ENCODE assay signal across 1 cellular context in genomic region chr12:79423560-79423959, GRCh38.
TF ChIP-seq lines count a peak whose summit lies in the region.

No MANE protein-coding gene starts in this region.

TF ChIP-seq in neural cell, 6 proteins besides CTCF, POLR2A, EP300 and RAD21:
- no peak for TF ChIP-seq MXI1 (conservative IDR thresholded peaks at IDR 0.05; ENCODE audit: poor library complexity, severe bottlenecking)
- no peak for TF ChIP-seq SMC3 (conservative IDR thresholded peaks at IDR 0.05; ENCODE audit: poor library complexity)
- TF ChIP-seq REST (IDR thresholded peaks at IDR 0.05; ENCODE audit: borderline replicate concordance) = no peak
- TF ChIP-seq TAF1 (IDR thresholded peaks at IDR 0.05; ENCODE audit: low read depth) = no peak
- no peak for TF ChIP-seq POLR2AphosphoS5 (IDR thresholded peaks at IDR 0.05)
- no peak for TF ChIP-seq EZH2 (IDR thresholded peaks at IDR 0.05; ENCODE audit: borderline replicate concordance, insufficient read depth, low read length, poor library complexity, severe bottlenecking)
